1 cellular context compared by ENCODE assay signal in the genomic region with DNA sequence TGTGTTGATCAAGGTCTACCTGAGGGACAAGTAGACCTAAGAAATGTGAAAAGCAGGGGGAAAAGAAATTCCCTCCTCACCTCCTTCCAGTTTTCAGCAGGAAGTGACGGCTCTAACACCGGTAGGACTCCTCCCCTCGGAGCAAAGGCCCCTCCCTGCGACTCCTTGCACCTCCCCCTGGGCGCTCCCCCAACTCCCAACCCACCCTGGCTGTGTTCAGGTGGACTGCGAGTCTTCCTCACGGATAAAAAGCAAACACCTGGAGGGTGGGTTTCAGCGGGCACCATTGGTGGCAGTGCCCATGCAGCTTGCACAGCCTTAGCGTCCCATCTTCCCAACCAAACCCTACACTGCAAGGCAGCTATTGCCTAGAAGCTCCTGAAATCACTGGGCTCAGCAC.
TF ChIP-seq lines count a peak whose summit lies in the region.

No MANE protein-coding gene starts in this region.

TF ChIP-seq in H1, 55 proteins besides CTCF, POLR2A, EP300 and RAD21:
- TF ChIP-seq NRF1 (IDR thresholded peaks at IDR 0.05; ENCODE audit: low read depth, low read length): no peak
- TF ChIP-seq EGR1 (IDR thresholded peaks at IDR 0.05; ENCODE audit: borderline replicate concordance, low read depth, low read length): no peak
- no peak for TF ChIP-seq TEAD4 (IDR thresholded peaks at IDR 0.05; ENCODE audit: low read depth, low read length)
- no peak for TF ChIP-seq SAP30 (IDR thresholded peaks at IDR 0.05; ENCODE audit: insufficient read depth, insufficient replicate concordance, low read length)
- TF ChIP-seq SP1 (IDR thresholded peaks at IDR 0.05; ENCODE audit: low read depth, low read length): no peak
- TF ChIP-seq CBX8 (IDR thresholded peaks at IDR 0.05; ENCODE audit: borderline replicate concordance, low read depth, low read length): no peak
- TF ChIP-seq POU5F1 (IDR thresholded peaks at IDR 0.05; ENCODE audit: low read depth, low read length): no peak
- no peak for TF ChIP-seq FOSL1 (IDR thresholded peaks at IDR 0.05; ENCODE audit: insufficient read depth, low read depth, low read length)
- no peak for TF ChIP-seq TCF12 (IDR thresholded peaks at IDR 0.05; ENCODE audit: low read depth, low read length)
- TF ChIP-seq RXRA (IDR thresholded peaks at IDR 0.05; ENCODE audit: insufficient read depth, low read depth, low read length): no peak
- TF ChIP-seq GABPA (IDR thresholded peaks at IDR 0.05; ENCODE audit: borderline replicate concordance, insufficient read depth, low read length): no peak
- no peak for TF ChIP-seq TAF1 (IDR thresholded peaks at IDR 0.05; ENCODE audit: low read depth, low read length)
- no peak for TF ChIP-seq KDM4A (IDR thresholded peaks at IDR 0.05; ENCODE audit: low read depth, low read length, severe bottlenecking)
- TF ChIP-seq, protein P1, sequence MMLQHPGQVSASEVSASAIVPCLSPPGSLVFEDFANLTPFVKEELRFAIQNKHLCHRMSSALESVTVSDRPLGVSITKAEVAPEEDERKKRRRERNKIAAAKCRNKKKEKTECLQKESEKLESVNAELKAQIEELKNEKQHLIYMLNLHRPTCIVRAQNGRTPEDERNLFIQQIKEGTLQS (IDR thresholded peaks at IDR 0.05; ENCODE audit: insufficient read depth, low read depth, low read length): no peak
- TF ChIP-seq RBBP5 (IDR thresholded peaks at IDR 0.05; ENCODE audit: borderline replicate concordance, low read depth, low read length): no peak
- no peak for TF ChIP-seq POLR2AphosphoS5 (IDR thresholded peaks at IDR 0.05; ENCODE audit: low read depth, low read length)
- TF ChIP-seq, protein P2, sequence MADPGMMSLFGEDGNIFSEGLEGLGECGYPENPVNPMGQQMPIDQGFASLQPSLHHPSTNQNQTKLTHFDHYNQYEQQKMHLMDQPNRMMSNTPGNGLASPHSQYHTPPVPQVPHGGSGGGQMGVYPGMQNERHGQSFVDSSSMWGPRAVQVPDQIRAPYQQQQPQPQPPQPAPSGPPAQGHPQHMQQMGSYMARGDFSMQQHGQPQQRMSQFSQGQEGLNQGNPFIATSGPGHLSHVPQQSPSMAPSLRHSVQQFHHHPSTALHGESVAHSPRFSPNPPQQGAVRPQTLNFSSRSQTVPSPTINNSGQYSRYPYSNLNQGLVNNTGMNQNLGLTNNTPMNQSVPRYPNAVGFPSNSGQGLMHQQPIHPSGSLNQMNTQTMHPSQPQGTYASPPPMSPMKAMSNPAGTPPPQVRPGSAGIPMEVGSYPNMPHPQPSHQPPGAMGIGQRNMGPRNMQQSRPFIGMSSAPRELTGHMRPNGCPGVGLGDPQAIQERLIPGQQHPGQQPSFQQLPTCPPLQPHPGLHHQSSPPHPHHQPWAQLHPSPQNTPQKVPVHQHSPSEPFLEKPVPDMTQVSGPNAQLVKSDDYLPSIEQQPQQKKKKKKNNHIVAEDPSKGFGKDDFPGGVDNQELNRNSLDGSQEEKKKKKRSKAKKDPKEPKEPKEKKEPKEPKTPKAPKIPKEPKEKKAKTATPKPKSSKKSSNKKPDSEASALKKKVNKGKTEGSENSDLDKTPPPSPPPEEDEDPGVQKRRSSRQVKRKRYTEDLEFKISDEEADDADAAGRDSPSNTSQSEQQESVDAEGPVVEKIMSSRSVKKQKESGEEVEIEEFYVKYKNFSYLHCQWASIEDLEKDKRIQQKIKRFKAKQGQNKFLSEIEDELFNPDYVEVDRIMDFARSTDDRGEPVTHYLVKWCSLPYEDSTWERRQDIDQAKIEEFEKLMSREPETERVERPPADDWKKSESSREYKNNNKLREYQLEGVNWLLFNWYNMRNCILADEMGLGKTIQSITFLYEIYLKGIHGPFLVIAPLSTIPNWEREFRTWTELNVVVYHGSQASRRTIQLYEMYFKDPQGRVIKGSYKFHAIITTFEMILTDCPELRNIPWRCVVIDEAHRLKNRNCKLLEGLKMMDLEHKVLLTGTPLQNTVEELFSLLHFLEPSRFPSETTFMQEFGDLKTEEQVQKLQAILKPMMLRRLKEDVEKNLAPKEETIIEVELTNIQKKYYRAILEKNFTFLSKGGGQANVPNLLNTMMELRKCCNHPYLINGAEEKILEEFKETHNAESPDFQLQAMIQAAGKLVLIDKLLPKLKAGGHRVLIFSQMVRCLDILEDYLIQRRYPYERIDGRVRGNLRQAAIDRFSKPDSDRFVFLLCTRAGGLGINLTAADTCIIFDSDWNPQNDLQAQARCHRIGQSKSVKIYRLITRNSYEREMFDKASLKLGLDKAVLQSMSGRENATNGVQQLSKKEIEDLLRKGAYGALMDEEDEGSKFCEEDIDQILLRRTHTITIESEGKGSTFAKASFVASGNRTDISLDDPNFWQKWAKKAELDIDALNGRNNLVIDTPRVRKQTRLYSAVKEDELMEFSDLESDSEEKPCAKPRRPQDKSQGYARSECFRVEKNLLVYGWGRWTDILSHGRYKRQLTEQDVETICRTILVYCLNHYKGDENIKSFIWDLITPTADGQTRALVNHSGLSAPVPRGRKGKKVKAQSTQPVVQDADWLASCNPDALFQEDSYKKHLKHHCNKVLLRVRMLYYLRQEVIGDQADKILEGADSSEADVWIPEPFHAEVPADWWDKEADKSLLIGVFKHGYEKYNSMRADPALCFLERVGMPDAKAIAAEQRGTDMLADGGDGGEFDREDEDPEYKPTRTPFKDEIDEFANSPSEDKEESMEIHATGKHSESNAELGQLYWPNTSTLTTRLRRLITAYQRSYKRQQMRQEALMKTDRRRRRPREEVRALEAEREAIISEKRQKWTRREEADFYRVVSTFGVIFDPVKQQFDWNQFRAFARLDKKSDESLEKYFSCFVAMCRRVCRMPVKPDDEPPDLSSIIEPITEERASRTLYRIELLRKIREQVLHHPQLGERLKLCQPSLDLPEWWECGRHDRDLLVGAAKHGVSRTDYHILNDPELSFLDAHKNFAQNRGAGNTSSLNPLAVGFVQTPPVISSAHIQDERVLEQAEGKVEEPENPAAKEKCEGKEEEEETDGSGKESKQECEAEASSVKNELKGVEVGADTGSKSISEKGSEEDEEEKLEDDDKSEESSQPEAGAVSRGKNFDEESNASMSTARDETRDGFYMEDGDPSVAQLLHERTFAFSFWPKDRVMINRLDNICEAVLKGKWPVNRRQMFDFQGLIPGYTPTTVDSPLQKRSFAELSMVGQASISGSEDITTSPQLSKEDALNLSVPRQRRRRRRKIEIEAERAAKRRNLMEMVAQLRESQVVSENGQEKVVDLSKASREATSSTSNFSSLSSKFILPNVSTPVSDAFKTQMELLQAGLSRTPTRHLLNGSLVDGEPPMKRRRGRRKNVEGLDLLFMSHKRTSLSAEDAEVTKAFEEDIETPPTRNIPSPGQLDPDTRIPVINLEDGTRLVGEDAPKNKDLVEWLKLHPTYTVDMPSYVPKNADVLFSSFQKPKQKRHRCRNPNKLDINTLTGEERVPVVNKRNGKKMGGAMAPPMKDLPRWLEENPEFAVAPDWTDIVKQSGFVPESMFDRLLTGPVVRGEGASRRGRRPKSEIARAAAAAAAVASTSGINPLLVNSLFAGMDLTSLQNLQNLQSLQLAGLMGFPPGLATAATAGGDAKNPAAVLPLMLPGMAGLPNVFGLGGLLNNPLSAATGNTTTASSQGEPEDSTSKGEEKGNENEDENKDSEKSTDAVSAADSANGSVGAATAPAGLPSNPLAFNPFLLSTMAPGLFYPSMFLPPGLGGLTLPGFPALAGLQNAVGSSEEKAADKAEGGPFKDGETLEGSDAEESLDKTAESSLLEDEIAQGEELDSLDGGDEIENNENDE (IDR thresholded peaks at IDR 0.05; ENCODE audit: insufficient replicate concordance, low read length): no peak
- TF ChIP-seq CHD1 (IDR thresholded peaks at IDR 0.05; ENCODE audit: low read depth, low read length): no peak
